Comparison of ENCODE assay signal across 14 cellular contexts in genomic region chr2:40220177-40220925, GRCh38.
DNase-seq lines count a peak whose midpoint lies in the region; ATAC-seq and TF ChIP-seq lines count a peak whose summit lies in the region.
"Had no signal": no experiment of that assay in that cellular context is flagged by ENCODE, and none has a peak within 500 bp of the region (broad histone marks: within the 10 kb centered on the region; RNA-seq: fewer than 3 reads in every experiment).

No MANE protein-coding gene starts in this region.

- TF ChIP-seq CTCF in liver (IDR thresholded peaks at IDR 0.05; ENCODE audit: low read depth, low read length, missing input control) (no peak), right lobe of liver (IDR thresholded peaks at IDR 0.05) (no peak), esophagus muscularis mucosa (IDR thresholded peaks at IDR 0.05) (no peak), mucosa of descending colon (IDR thresholded peaks at IDR 0.05) (no peak)

- ATAC-seq in right lobe of liver, result no peak
- ATAC-seq in mucosa of descending colon, result peak; percentile 36
- ATAC-seq in GM18519 (IDR thresholded peaks at IDR 0.05; ENCODE audit: low FRiP score, unreplicated experiment), result no peak
- ATAC-seq in HG02571 (IDR thresholded peaks at IDR 0.05; ENCODE audit: unreplicated experiment), result no peak
- ATAC-seq: A549 had no signal

- no peak overlapping the region for H3K27ac ChIP-seq in liver (ENCODE audit: low read depth in 1 of 2, low read length in 2 of 2)
- no peak overlapping the region for H3K27ac ChIP-seq in right lobe of liver
- peak overlapping the region; percentile 57 to 73 (median 68) for H3K27ac ChIP-seq in esophagus muscularis mucosa (replicated peaks in 1 of 4)
- H3K27ac ChIP-seq: A549, Peyer's patch had no signal

- intact Hi-C loops in right lobe of liver (cut with DNase I), result no loop called here
- intact Hi-C loops in esophagus muscularis mucosa (cut with DNase I), result loop anchor here (10.0 kb wide), 2 partner anchors 116 to 294 kb away; no protein-coding TSS in a partner anchor
- intact Hi-C loops in mucosa of descending colon (cut with DNase I, micrococcal nuclease), result no loop called here

- no peak for TF ChIP-seq EP300 in esophagus muscularis mucosa (IDR thresholded peaks at IDR 0.05)

- no peaks in the 10 kb centered on the region for H3K27me3 ChIP-seq in liver (ENCODE audit: control insufficient read depth in 4 of 4, insufficient read depth in 4 of 4, low read length in 3 of 4)
- H3K27me3 ChIP-seq in right lobe of liver, result no peaks in the 10 kb centered on the region
- no peaks in the 10 kb centered on the region for H3K27me3 ChIP-seq in esophagus muscularis mucosa
- H3K27me3 ChIP-seq: Peyer's patch had no signal

- no peaks in the 10 kb centered on the region for H3K36me3 ChIP-seq in liver (ENCODE audit: control insufficient read depth in 4 of 4, insufficient read depth in 3 of 4, low read depth in 1 of 4, low read length in 3 of 4)
- no peaks in the 10 kb centered on the region for H3K36me3 ChIP-seq in right lobe of liver
- H3K36me3 ChIP-seq in esophagus muscularis mucosa, result no peaks in the 10 kb centered on the region
- H3K36me3 ChIP-seq in mucosa of descending colon (ENCODE audit: low read depth), result no peaks in the 10 kb centered on the region
- H3K36me3 ChIP-seq: Peyer's patch had no signal

- WGBS in liver, result 70% methylated on average over 4 of the region's 4 CpGs
- WGBS in right lobe of liver (ENCODE audit: insufficient coverage, low coverage, low lambda C conversion rate, missing lambda C conversion rate), result 53% methylated on average over 4 of the region's 4 CpGs
- 35% methylated on average over 4 of the region's 4 CpGs for WGBS in esophagus muscularis mucosa

- TF ChIP-seq POLR2A in right lobe of liver (IDR thresholded peaks at IDR 0.05), result no peak
- no peak for TF ChIP-seq POLR2A in esophagus muscularis mucosa (IDR thresholded peaks at IDR 0.05; ENCODE audit: low read depth)

- no peak overlapping the region for H3K9ac ChIP-seq in liver (ENCODE audit: low read depth in 1 of 2, low read length in 2 of 2)

- no peaks in the 10 kb centered on the region for H3K4me1 ChIP-seq in liver (ENCODE audit: control insufficient read depth in 4 of 4, insufficient read depth in 4 of 4, low read length in 3 of 4)
- H3K4me1 ChIP-seq in right lobe of liver, result no peaks in the 10 kb centered on the region
- peaks cover 30 to 37% (median 35%) of the 10 kb centered on the region in 4 donors for H3K4me1 ChIP-seq in esophagus muscularis mucosa
- H3K4me1 ChIP-seq in mucosa of descending colon (ENCODE audit: low read depth), result no peaks in the 10 kb centered on the region
- H3K4me1 ChIP-seq: A549, Peyer's patch had no signal

- H3K4me3 ChIP-seq in liver (ENCODE audit: low read depth in 1 of 3, low read length in 3 of 3), result no peak overlapping the region
- H3K4me3 ChIP-seq in right lobe of liver, result no peak overlapping the region
- H3K4me3 ChIP-seq in esophagus muscularis mucosa, result no peak overlapping the region
- no peak overlapping the region for H3K4me3 ChIP-seq in mucosa of descending colon
- H3K4me3 ChIP-seq: A549, Peyer's patch had no signal

- H3K9me3 ChIP-seq in liver (ENCODE audit: control insufficient read depth in 4 of 4, low read length in 3 of 4) (no peaks in the 10 kb centered on the region), right lobe of liver (no peaks in the 10 kb centered on the region), esophagus muscularis mucosa (no peaks in the 10 kb centered on the region), mucosa of descending colon (no peaks in the 10 kb centered on the region)
- H3K9me3 ChIP-seq: Peyer's patch had no signal

- TF ChIP-seq RAD21 in liver (IDR thresholded peaks at IDR 0.05), result no peak

- DNase-seq in right lobe of liver (no peak), esophagus muscularis mucosa (ENCODE audit: extremely low spot score) (no peak), mucosa of descending colon (peak in 1 of 3 donors; percentile 14), NCI-H146 treated with DMSO at 0.1 percent for 48 hours (lab: John Stamatoyannopoulos, UW; ENCODE audit: unreplicated experiment) (no peak), DMS114 treated with DMSO at 0.1 percent for 48 hours (lab: John Stamatoyannopoulos, UW; ENCODE audit: unreplicated experiment) (no peak)
- DNase-seq: activated T-cell treated with anti-CD3 and anti-CD28 coated beads, Interleukin-2, amount 50 U/mL, for 1 hour; DMS79; NCI-H2029 treated with DMSO at 0.1 percent for 48 hours; Peyer's patch; small intestine had no signal

TF ChIP-seq in liver, 16 proteins besides CTCF, POLR2A, EP300 and RAD21:
- no peak for TF ChIP-seq ATF3 (IDR thresholded peaks at IDR 0.05)
- no peak for TF ChIP-seq JUND (IDR thresholded peaks at IDR 0.05)
- no peak for TF ChIP-seq TAF1 (conservative IDR thresholded peaks at IDR 0.05)
- TF ChIP-seq NR2F2 (IDR thresholded peaks at IDR 0.05), result peak; percentile 87

Comparison
In these comparisons a context has a peak if more than half of its experiments do, and no peak if none do; other contexts are left out.
1. H3K27ac ChIP-seq: peak in esophagus muscularis mucosa (4 of 4); none in liver (0 of 2) and right lobe of liver (0 of 3).